1 cellular context compared by ENCODE assay signal in the genomic region with DNA sequence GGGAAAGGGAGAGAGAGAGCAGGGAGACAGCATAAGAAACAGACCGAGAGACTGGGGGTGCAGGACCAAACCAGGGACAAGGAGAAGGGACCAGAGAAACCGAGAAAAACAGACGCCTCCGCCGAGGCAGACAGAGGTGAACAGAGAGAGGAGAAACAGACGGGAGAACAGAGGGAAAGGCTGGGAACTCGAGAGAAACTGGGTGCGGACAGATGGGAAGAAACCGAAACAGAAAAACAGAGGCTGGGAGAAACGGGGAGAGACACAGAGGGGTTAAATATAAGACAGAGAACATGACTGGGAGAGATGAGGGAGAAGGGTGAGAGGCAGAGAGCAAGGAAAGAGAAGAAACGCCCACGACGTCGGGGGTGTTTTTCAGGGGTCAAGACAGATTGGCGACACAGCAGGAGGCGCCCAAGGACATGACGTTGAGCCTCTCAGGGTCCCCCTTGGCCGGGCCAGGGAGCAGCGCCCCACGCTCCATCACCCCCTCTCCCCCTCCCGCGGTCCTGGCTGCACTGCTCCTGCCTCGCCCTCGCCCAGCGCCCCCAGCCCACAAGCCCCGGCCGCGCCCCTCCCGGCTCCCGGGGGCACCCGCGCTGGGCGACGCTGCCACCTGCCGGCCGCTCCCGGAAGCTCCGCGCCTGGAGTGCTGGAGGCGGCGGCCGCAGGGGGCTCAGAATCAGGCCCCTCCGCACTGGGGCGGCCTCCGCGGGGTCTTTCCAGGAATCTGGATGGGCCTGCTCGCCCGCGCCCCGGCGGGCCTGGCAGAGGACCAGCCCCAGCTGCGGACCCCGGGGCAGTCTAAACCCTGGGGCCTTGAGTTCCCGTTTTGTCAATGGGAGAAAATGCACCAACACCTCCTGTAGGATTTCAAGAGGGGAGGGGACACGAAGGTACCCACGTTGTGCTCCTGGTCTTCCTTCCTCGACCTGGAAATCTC.
TF ChIP-seq lines count a peak whose summit lies in the region.

No MANE protein-coding gene starts in this region.

TF ChIP-seq in K562, 482 proteins besides CTCF, POLR2A, EP300 and RAD21 (continued from another document and continues in another):
- no peak for TF ChIP-seq REST (CRISPR knock-in tag; IDR thresholded peaks at IDR 0.05; ENCODE audit: low read depth)
- no peak for TF ChIP-seq SREBF2 (CRISPR knock-in tag; IDR thresholded peaks at IDR 0.05)
- TF ChIP-seq HDAC1 (IDR thresholded peaks at IDR 0.05): 0 out of 4 replicates have a peak, but pooled peaks of 1 of the 2 experiments have one; percentile 49
- TF ChIP-seq ZNF436 (CRISPR knock-in tag; IDR thresholded peaks at IDR 0.05): no peak
- no peak for TF ChIP-seq ZNF3 (CRISPR knock-in tag; IDR thresholded peaks at IDR 0.05)
- TF ChIP-seq E2F8 (IDR thresholded peaks at IDR 0.05; ENCODE audit: low read depth, partially characterized antibody): no peak
- no peak for TF ChIP-seq CHD4 (IDR thresholded peaks at IDR 0.05; ENCODE audit: insufficient read depth, insufficient replicate concordance, low read depth, low read length, poor library complexity, severe bottlenecking)
- TF ChIP-seq, protein P1, sequence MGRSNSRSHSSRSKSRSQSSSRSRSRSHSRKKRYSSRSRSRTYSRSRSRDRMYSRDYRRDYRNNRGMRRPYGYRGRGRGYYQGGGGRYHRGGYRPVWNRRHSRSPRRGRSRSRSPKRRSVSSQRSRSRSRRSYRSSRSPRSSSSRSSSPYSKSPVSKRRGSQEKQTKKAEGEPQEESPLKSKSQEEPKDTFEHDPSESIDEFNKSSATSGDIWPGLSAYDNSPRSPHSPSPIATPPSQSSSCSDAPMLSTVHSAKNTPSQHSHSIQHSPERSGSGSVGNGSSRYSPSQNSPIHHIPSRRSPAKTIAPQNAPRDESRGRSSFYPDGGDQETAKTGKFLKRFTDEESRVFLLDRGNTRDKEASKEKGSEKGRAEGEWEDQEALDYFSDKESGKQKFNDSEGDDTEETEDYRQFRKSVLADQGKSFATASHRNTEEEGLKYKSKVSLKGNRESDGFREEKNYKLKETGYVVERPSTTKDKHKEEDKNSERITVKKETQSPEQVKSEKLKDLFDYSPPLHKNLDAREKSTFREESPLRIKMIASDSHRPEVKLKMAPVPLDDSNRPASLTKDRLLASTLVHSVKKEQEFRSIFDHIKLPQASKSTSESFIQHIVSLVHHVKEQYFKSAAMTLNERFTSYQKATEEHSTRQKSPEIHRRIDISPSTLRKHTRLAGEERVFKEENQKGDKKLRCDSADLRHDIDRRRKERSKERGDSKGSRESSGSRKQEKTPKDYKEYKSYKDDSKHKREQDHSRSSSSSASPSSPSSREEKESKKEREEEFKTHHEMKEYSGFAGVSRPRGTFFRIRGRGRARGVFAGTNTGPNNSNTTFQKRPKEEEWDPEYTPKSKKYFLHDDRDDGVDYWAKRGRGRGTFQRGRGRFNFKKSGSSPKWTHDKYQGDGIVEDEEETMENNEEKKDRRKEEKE (IDR thresholded peaks at IDR 0.05; ENCODE audit: borderline replicate concordance in 1 of 2, control insufficient read depth in 1 of 2, low read depth in 2 of 2, low read length in 1 of 2): no peak
- TF ChIP-seq, protein P2, sequence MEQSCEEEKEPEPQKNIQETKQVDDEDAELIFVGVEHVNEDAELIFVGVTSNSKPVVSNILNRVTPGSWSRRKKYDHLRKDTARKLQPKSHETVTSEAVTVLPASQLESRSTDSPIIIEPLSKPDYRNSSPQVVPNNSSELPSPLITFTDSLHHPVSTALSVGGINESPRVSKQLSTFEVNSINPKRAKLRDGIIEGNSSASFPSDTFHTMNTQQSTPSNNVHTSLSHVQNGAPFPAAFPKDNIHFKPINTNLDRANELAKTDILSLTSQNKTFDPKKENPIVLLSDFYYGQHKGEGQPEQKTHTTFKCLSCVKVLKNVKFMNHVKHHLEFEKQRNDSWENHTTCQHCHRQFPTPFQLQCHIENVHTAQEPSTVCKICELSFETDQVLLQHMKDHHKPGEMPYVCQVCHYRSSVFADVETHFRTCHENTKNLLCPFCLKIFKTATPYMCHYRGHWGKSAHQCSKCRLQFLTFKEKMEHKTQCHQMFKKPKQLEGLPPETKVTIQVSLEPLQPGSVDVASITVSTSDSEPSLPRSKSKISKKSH (CRISPR knock-in tag; IDR thresholded peaks at IDR 0.05): no peak
- TF ChIP-seq XRCC3 (IDR thresholded peaks at IDR 0.05): no peak
- no peak for TF ChIP-seq SAP30 (IDR thresholded peaks at IDR 0.05; ENCODE audit: borderline replicate concordance, insufficient read depth, low read depth, low read length, poor library complexity, severe bottlenecking)
- TF ChIP-seq CBX5 (IDR thresholded peaks at IDR 0.05; ENCODE audit: borderline replicate concordance, low read depth): no peak
- TF ChIP-seq MLLT1 (IDR thresholded peaks at IDR 0.05): 0 out of 4 replicates have a peak, but pooled peaks have one; percentile 25 to 28
- TF ChIP-seq ZNF134 (CRISPR knock-in tag; conservative IDR thresholded peaks at IDR 0.05): no peak
- TF ChIP-seq U2AF1 (optimal IDR thresholded peaks at IDR 0.05; ENCODE audit: low read depth, low read length): no peak
- TF ChIP-seq, protein P3, sequence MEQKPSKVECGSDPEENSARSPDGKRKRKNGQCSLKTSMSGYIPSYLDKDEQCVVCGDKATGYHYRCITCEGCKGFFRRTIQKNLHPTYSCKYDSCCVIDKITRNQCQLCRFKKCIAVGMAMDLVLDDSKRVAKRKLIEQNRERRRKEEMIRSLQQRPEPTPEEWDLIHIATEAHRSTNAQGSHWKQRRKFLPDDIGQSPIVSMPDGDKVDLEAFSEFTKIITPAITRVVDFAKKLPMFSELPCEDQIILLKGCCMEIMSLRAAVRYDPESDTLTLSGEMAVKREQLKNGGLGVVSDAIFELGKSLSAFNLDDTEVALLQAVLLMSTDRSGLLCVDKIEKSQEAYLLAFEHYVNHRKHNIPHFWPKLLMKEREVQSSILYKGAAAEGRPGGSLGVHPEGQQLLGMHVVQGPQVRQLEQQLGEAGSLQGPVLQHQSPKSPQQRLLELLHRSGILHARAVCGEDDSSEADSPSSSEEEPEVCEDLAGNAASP (IDR thresholded peaks at IDR 0.05): no peak
- TF ChIP-seq SIN3B (IDR thresholded peaks at IDR 0.05; ENCODE audit: low read depth): 0 out of 2 replicates have a peak, but pooled peaks have one; percentile 18
- no peak for TF ChIP-seq RHOXF2B (CRISPR knock-in tag; conservative IDR thresholded peaks at IDR 0.05)
- no peak for TF ChIP-seq EWSR1 (IDR thresholded peaks at IDR 0.05; ENCODE audit: borderline replicate concordance, low read depth, partially characterized antibody)
- TF ChIP-seq, protein P4, sequence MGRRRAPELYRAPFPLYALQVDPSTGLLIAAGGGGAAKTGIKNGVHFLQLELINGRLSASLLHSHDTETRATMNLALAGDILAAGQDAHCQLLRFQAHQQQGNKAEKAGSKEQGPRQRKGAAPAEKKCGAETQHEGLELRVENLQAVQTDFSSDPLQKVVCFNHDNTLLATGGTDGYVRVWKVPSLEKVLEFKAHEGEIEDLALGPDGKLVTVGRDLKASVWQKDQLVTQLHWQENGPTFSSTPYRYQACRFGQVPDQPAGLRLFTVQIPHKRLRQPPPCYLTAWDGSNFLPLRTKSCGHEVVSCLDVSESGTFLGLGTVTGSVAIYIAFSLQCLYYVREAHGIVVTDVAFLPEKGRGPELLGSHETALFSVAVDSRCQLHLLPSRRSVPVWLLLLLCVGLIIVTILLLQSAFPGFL (CRISPR knock-in tag; IDR thresholded peaks at IDR 0.05): no peak
- 0 out of 2 replicates have a peak, but pooled peaks have one; percentile 24 for TF ChIP-seq BCOR (IDR thresholded peaks at IDR 0.05)
- TF ChIP-seq, protein P5, sequence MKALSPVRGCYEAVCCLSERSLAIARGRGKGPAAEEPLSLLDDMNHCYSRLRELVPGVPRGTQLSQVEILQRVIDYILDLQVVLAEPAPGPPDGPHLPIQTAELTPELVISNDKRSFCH (CRISPR knock-in tag; IDR thresholded peaks at IDR 0.05): no peak
- TF ChIP-seq, protein P5 (tag; IDR thresholded peaks at IDR 0.05): no peak
- no peak for TF ChIP-seq NCOA4 (IDR thresholded peaks at IDR 0.05; ENCODE audit: partially characterized antibody)
